In the genomic region with DNA sequence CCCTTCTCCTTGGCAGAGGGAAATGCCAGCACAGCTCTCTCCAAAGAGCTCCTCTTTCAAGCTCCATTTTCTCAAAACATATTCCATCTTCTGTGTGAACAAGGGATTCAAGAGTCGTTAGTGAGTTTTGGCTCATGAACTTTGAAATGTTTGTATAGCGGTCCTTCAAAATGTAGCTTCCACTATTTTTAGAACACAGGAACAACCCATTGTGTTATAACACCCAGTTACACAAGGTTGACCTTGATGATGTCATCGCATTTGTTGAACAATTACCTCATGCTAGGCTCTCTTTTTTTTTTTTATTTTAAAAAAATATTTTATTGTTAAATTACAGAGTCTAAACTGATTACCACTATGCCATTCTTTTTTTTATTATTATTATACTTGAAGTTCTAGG, we compare ENCODE assay signal across 15 cellular contexts.
A peak's percentile ranks its signal among the peaks of the same experiment; 100 is the strongest.
DNase-seq lines count a peak whose midpoint lies in the region; ATAC-seq, FAIRE-seq and TF ChIP-seq lines count a peak whose summit lies in the region.
"Had no signal": no experiment of that assay in that cellular context is flagged by ENCODE, and none has a peak within 500 bp of the region (broad histone marks: within the 10 kb centered on the region; RNA-seq: fewer than 3 reads in every experiment).

No MANE protein-coding gene starts in this region.

- H3K36me3 ChIP-seq in astrocyte (ENCODE audit: insufficient read depth, low read length): no peaks in the 10 kb centered on the region

- no peak overlapping the region for H3K27ac Mint-ChIP-seq in astrocyte (ENCODE audit: unreplicated experiment)

- H3K9ac ChIP-seq in astrocyte (ENCODE audit: low read length): no peak overlapping the region

- no peak overlapping the region for H3K4me2 ChIP-seq in astrocyte (ENCODE audit: low read length)

- peaks cover 2% of the 10 kb centered on the region for H3K36me3 Mint-ChIP-seq in astrocyte (ENCODE audit: low read depth, unreplicated experiment)
- no peaks in the 10 kb centered on the region for H3K36me3 Mint-ChIP-seq in activated T-cell treated with anti-CD3 and anti-CD28 coated beads, Interleukin-2, amount 50 U/mL, for 4 hours (ENCODE audit: insufficient read depth)

- H3K9me3 Mint-ChIP-seq in astrocyte (ENCODE audit: unreplicated experiment): peaks cover 13% of the 10 kb centered on the region
- H3K9me3 Mint-ChIP-seq in activated T-cell treated with anti-CD3 and anti-CD28 coated beads, Interleukin-2, amount 50 U/mL, for 4 hours: peaks cover 10% of the 10 kb centered on the region

- no peaks in the 10 kb centered on the region for H3K4me1 Mint-ChIP-seq in astrocyte (ENCODE audit: low read depth, unreplicated experiment)
- H3K4me1 Mint-ChIP-seq in activated T-cell treated with anti-CD3 and anti-CD28 coated beads, Interleukin-2, amount 50 U/mL, for 4 hours (ENCODE audit: low read depth): peaks cover 1% of the 10 kb centered on the region

- H3K9me3 ChIP-seq in astrocyte (ENCODE audit: insufficient read depth, low read depth, low read length): no peaks in the 10 kb centered on the region

- no peaks in the 10 kb centered on the region for H3K79me2 ChIP-seq in astrocyte (ENCODE audit: insufficient read depth, low read length)

- H2AFZ ChIP-seq in astrocyte (ENCODE audit: low read depth, low read length): no peak overlapping the region

- H3K27ac ChIP-seq in astrocyte (ENCODE audit: low read depth, low read length): no peak overlapping the region
- H3K27ac ChIP-seq: C4-2B had no signal

- TF ChIP-seq CTCF in astrocyte (IDR thresholded peaks at IDR 0.05; ENCODE audit: insufficient read depth, low read depth, low read length) (no peak), fibroblast of pulmonary artery (IDR thresholded peaks at IDR 0.05; ENCODE audit: low read length, missing control alignments) (no peak)

- no peak for ATAC-seq in activated T-cell treated with anti-CD3 and anti-CD28 coated beads, Interleukin-2, amount 50 U/mL, for 4 hours

- H3K27me3 Mint-ChIP-seq in astrocyte (ENCODE audit: low read depth, unreplicated experiment): peaks cover 2% of the 10 kb centered on the region
- no peaks in the 10 kb centered on the region for H3K27me3 Mint-ChIP-seq in activated T-cell treated with anti-CD3 and anti-CD28 coated beads, Interleukin-2, amount 50 U/mL, for 4 hours (ENCODE audit: low read depth)

- no peak overlapping the region for H3K4me3 Mint-ChIP-seq in astrocyte (ENCODE audit: unreplicated experiment)
- no peak overlapping the region for H3K4me3 Mint-ChIP-seq in activated T-cell treated with anti-CD3 and anti-CD28 coated beads, Interleukin-2, amount 50 U/mL, for 4 hours

- peak; percentile 37 for FAIRE-seq in astrocyte (lab: Jason Lieb, UNC)
- FAIRE-seq: GM18507 had no signal

- H3K4me3 ChIP-seq in astrocyte (ENCODE audit: insufficient read depth, low read depth, low read length) (no peak overlapping the region), fibroblast of pulmonary artery (replicated peaks; ENCODE audit: low read depth, low read length) (no peak overlapping the region)

- peak; percentile 2 for DNase-seq in NCI-H345 (lab: John Stamatoyannopoulos, UW)
- no peak for DNase-seq in NCI-H345 treated with DMSO at 0.1 percent for 48 hours (lab: John Stamatoyannopoulos, UW; ENCODE audit: unreplicated experiment)
- DNase-seq in astrocyte (ENCODE audit: low read depth): peak; percentile 12
- peak; percentile 60 for DNase-seq in fibroblast of pulmonary artery (ENCODE audit: low read depth)
- peak; percentile 59 to 82 for DNase-seq in lung microvascular endothelial cell (ENCODE audit: low read depth in 2 of 2)
- DNase-seq in D341Med (ENCODE audit: low spot score): no peak
- no peak for DNase-seq in NCI-H2081 (lab: John Stamatoyannopoulos, UW)
- DNase-seq in activated T-cell treated with anti-CD3 and anti-CD28 coated beads, Interleukin-2, amount 50 U/mL, for 4 hours: no peak
- DNase-seq: HCEC 1CT, NCI-H1436, NCI-H2081 treated with DMSO at 0.1 percent for 48 hours, NCI-H226, SHP77 had no signal

- H4K20me1 ChIP-seq in astrocyte (ENCODE audit: insufficient read depth, low read length): no peaks in the 10 kb centered on the region

- no peaks in the 10 kb centered on the region for H3K4me1 ChIP-seq in astrocyte (ENCODE audit: insufficient read depth, low read length)

- H3K27me3 ChIP-seq in astrocyte (ENCODE audit: insufficient read depth, low read length): no peaks in the 10 kb centered on the region

Comparison
In these comparisons a context has a peak if more than half of its experiments do, and no peak if none do; other contexts are left out.
1. DNase-seq: peak in NCI-H345 (single experiment), astrocyte (single experiment), fibroblast of pulmonary artery (single experiment) and lung microvascular endothelial cell (2 of 2); none in NCI-H345 treated with DMSO at 0.1 percent for 48 hours (single experiment), D341Med (single experiment), NCI-H2081 (0 of 2) and activated T-cell treated with anti-CD3 and anti-CD28 coated beads, Interleukin-2, amount 50 U/mL, for 4 hours (single experiment).